ENCODE assay signal across 1 cellular context in genomic region chr2:70553584-70554337, GRCh38.
TF ChIP-seq lines count a peak whose summit lies in the region.

Gene TGFA (minus strand): TSS chr2:70553826. CDS start chr2:70553767, 59 bp downstream.

TF ChIP-seq in HepG2, 621 proteins besides CTCF, POLR2A, EP300 and RAD21 (continued from another document and continues in another):
- TF ChIP-seq ATF3 (CRISPR knock-in tag; IDR thresholded peaks at IDR 0.05) (no peak), HMGA1 (CRISPR knock-in tag; conservative IDR thresholded peaks at IDR 0.05) (no peak), ZNF691 (CRISPR knock-in tag; IDR thresholded peaks at IDR 0.05; ENCODE audit: borderline replicate concordance, low read depth) (peak; percentile 32; the same call in 1 of the 2 replicates), ZNF792 (CRISPR knock-in tag; IDR thresholded peaks at IDR 0.05) (peak; percentile 89), ZNF552 (CRISPR knock-in tag; IDR thresholded peaks at IDR 0.05; ENCODE audit: borderline replicate concordance) (no peak; the same call in 1 of the 2 replicates), ZNF44 (CRISPR knock-in tag; IDR thresholded peaks at IDR 0.05) (no peak), ARID2 (CRISPR knock-in tag; IDR thresholded peaks at IDR 0.05; ENCODE audit: borderline replicate concordance) (no peak), ZNF3 (CRISPR knock-in tag; IDR thresholded peaks at IDR 0.05) (no peak), HIVEP1 (CRISPR knock-in tag; IDR thresholded peaks at IDR 0.05) (peak; percentile 56; the same call in 1 of the 2 replicates), RFX5 (IDR thresholded peaks at IDR 0.05; ENCODE audit: low read depth, low read length) (0 out of 2 replicates have a peak, but pooled peaks have one; percentile 52), RERE (CRISPR knock-in tag; IDR thresholded peaks at IDR 0.05; ENCODE audit: low read depth) (no peak; the same call in 1 of the 2 replicates), ZNF253 (CRISPR knock-in tag; IDR thresholded peaks at IDR 0.05; ENCODE audit: borderline replicate concordance) (no peak), ZMAT5 (CRISPR knock-in tag; IDR thresholded peaks at IDR 0.05; ENCODE audit: borderline replicate concordance, low read depth) (no peak), ZNF704 (CRISPR knock-in tag; IDR thresholded peaks at IDR 0.05; ENCODE audit: borderline replicate concordance) (no peak), CREM (IDR thresholded peaks at IDR 0.05) (no peak), CREM (CRISPR knock-in tag; IDR thresholded peaks at IDR 0.05) (no peak), HMGXB3 (CRISPR knock-in tag; IDR thresholded peaks at IDR 0.05; ENCODE audit: borderline replicate concordance) (no peak), ZNF839 (CRISPR knock-in tag; IDR thresholded peaks at IDR 0.05; ENCODE audit: borderline replicate concordance) (no peak), PBX3 (CRISPR knock-in tag; IDR thresholded peaks at IDR 0.05; ENCODE audit: borderline replicate concordance) (no peak), ADNP (CRISPR knock-in tag; IDR thresholded peaks at IDR 0.05) (peak; percentile 16; the same call in 1 of the 2 replicates), CC2D1A (CRISPR knock-in tag; IDR thresholded peaks at IDR 0.05) (no peak), SNAPC2 (CRISPR knock-in tag; IDR thresholded peaks at IDR 0.05) (no peak; the same call in 1 of the 2 replicates), ZNF260 (CRISPR knock-in tag; IDR thresholded peaks at IDR 0.05; ENCODE audit: borderline replicate concordance, low read depth) (no peak), SIX4 (CRISPR knock-in tag; IDR thresholded peaks at IDR 0.05) (no peak), POGK (CRISPR knock-in tag; conservative IDR thresholded peaks at IDR 0.05) (peak; percentile 8; the same call in 1 of the 2 replicates), ZSCAN9 (CRISPR knock-in tag; IDR thresholded peaks at IDR 0.05; ENCODE audit: borderline replicate concordance) (0 out of 2 replicates have a peak, but pooled peaks have one; percentile 57), SRSF1 (optimal IDR thresholded peaks at IDR 0.05; ENCODE audit: low read depth, low read length) (no peak), PCBP1 (IDR thresholded peaks at IDR 0.05; ENCODE audit: borderline replicate concordance, low read depth, low read length) (no peak), HBP1 (CRISPR knock-in tag; IDR thresholded peaks at IDR 0.05; ENCODE audit: low read depth) (peak; percentile 68; the same call in 1 of the 2 replicates), ZNF614 (CRISPR knock-in tag; IDR thresholded peaks at IDR 0.05; ENCODE audit: borderline replicate concordance) (no peak; the same call in 1 of the 2 replicates), RELA (CRISPR knock-in tag; IDR thresholded peaks at IDR 0.05) (no peak), SRY (CRISPR knock-in tag; IDR thresholded peaks at IDR 0.05) (peak; percentile 68; the same call in 1 of the 2 replicates), HNRNPLL (IDR thresholded peaks at IDR 0.05; ENCODE audit: low read depth, low read length, poor library complexity, severe bottlenecking) (peak; percentile 98), ZNF776 (CRISPR knock-in tag; IDR thresholded peaks at IDR 0.05) (no peak), ZMYM4 (CRISPR knock-in tag; IDR thresholded peaks at IDR 0.05) (peak; percentile 19; the same call in 1 of the 2 replicates), ARID3A (IDR thresholded peaks at IDR 0.05; ENCODE audit: low read depth, low read length) (0 out of 2 replicates have a peak, but pooled peaks have one; percentile 10), HNRNPL (IDR thresholded peaks at IDR 0.05; ENCODE audit: low read depth, low read length) (peak; percentile 91), DPF2 (CRISPR knock-in tag; IDR thresholded peaks at IDR 0.05; ENCODE audit: borderline replicate concordance, low read depth) (no peak), JDP2 (CRISPR knock-in tag; IDR thresholded peaks at IDR 0.05; ENCODE audit: borderline replicate concordance) (no peak), SOX13 (IDR thresholded peaks at IDR 0.05) (no peak), SOX13 (CRISPR knock-in tag; conservative IDR thresholded peaks at IDR 0.05 in 1 of 2, IDR thresholded peaks at IDR 0.05 in 1 of 2) (no peak), EZH2 (conservative IDR thresholded peaks at IDR 0.05; ENCODE audit: low read depth, low read length) (no peak), ZNF773 (CRISPR knock-in tag; IDR thresholded peaks at IDR 0.05; ENCODE audit: borderline replicate concordance) (no peak), RFXAP (CRISPR knock-in tag; IDR thresholded peaks at IDR 0.05; ENCODE audit: borderline replicate concordance) (no peak; the same call in 1 of the 2 replicates)
